ENCODE assay signal across 21 cellular contexts in genomic region chr9:6408320-6408719, GRCh38. TPM values are rescaled to one million over a fixed set of nuclear protein-coding genes. Genes with fewer than 3 reads are reported as not detected.
DNase-seq lines count a peak whose midpoint lies in the region; ATAC-seq, FAIRE-seq and TF ChIP-seq lines count a peak whose summit lies in the region.
"Had no signal": no experiment of that assay in that cellular context is flagged by ENCODE, and none has a peak within 500 bp of the region (broad histone marks: within the 10 kb centered on the region; RNA-seq: fewer than 3 reads in every experiment).

No MANE protein-coding gene starts in this region.

- no peak for TF ChIP-seq RAD21 in HepG2 (CRISPR knock-in tag; IDR thresholded peaks at IDR 0.05)

- BruUV-seq in HepG2 (replicated peaks; lab: Mats Ljungman, UMichigan): no TSS peak

- peaks cover 1% of the 10 kb centered on the region for H3K79me2 ChIP-seq in HepG2 (ENCODE audit: insufficient read depth, low read length)
- peaks cover 11% of the 10 kb centered on the region for H3K79me2 ChIP-seq in osteoblast (ENCODE audit: insufficient read depth, low read length)

- H3K4me2 ChIP-seq in HepG2 (ENCODE audit: low read depth, low read length): peak overlapping the region; percentile 68
- no peak overlapping the region for H3K4me2 ChIP-seq in osteoblast (ENCODE audit: insufficient read depth, low read length)
- H3K4me2 ChIP-seq: GM23338 had no signal

- no peak for FAIRE-seq in HepG2 (lab: Jason Lieb, UNC)
- FAIRE-seq: GM12878, H54 had no signal

- no peak for TF ChIP-seq CTCF in HepG2 (CRISPR knock-in tag; IDR thresholded peaks at IDR 0.05)
- no peak for TF ChIP-seq CTCF in right lobe of liver (IDR thresholded peaks at IDR 0.05)
- TF ChIP-seq CTCF in VCaP (conservative IDR thresholded peaks at IDR 0.05): no peak
- TF ChIP-seq CTCF in osteoblast (IDR thresholded peaks at IDR 0.05; ENCODE audit: extremely low read depth, low read depth, low read length): no peak
- no peak for TF ChIP-seq CTCF in left lung (IDR thresholded peaks at IDR 0.05)

- ATAC-seq in HepG2 (no peak; the same call in 2 of the 3 replicates), right lobe of liver (no peak), left lung (no peak)
- ATAC-seq: GM12878, GM23338, HCT116 had no signal

- CTCF ChIA-PET in HepG2 (lab: Yijun Ruan, JAX; ENCODE audit: low intra/inter-chr PET ratio, low total read pairs): no interaction called here

- H3K9ac ChIP-seq in HepG2 (ENCODE audit: insufficient read depth, low read depth, low read length): no peak overlapping the region

- TF ChIP-seq EP300 in HepG2 (IDR thresholded peaks at IDR 0.05; ENCODE audit: low read depth in 2 of 2, low read length in 2 of 2) (no peak), HepG2 (CRISPR knock-in tag; IDR thresholded peaks at IDR 0.05; ENCODE audit: borderline replicate concordance) (no peak)

- intact Hi-C loops in HepG2 (cut with micrococcal nuclease; ENCODE audit: unreplicated experiment) (no loop called here), right lobe of liver (cut with DNase I) (no loop called here), left lung (cut with DNase I) (no loop called here)

- H3K27ac ChIP-seq in HepG2 (ENCODE audit: extremely low read length, insufficient read depth, low read length) (no peak overlapping the region), right lobe of liver (no peak overlapping the region), VCaP (peak overlapping the region; percentile 70), osteoblast (ENCODE audit: low read depth, low read length) (no peak overlapping the region), left lung (no peak overlapping the region)
- H3K27ac ChIP-seq: HL-60 had no signal

- 34% methylated on average over 7 of the region's 8 CpGs for WGBS in HepG2 (ENCODE audit: low lambda C conversion rate)
- WGBS in right lobe of liver (ENCODE audit: insufficient coverage, low coverage, low lambda C conversion rate, missing lambda C conversion rate): 90% methylated on average over 6 of the region's 8 CpGs

- H3K27me3 ChIP-seq in HepG2 (ENCODE audit: control insufficient read depth in 1 of 2, insufficient read depth in 2 of 2, low read length in 2 of 2) (no peaks in the 10 kb centered on the region; a peak in 1 of 5 replicates), right lobe of liver (no peaks in the 10 kb centered on the region), osteoblast (ENCODE audit: insufficient read depth, low read length) (no peaks in the 10 kb centered on the region), left lung (no peaks in the 10 kb centered on the region), HAP-1 (ENCODE audit: low read depth) (peaks cover 7% of the 10 kb centered on the region; the same call in 1 of the 2 replicates)

- DNase-seq in HepG2 (ENCODE audit: low spot score): no peak
- DNase-seq in right lobe of liver: no peak
- DNase-seq in osteoblast (ENCODE audit: insufficient read length, low spot score, missing footprints): no peak
- no peak for DNase-seq in left lung
- DNase-seq in T-helper 2 cell: no peak
- DNase-seq in HAP-1 (ENCODE audit: low spot score in 2 of 2): no peak
- DNase-seq: ACHN; BE2C; CD4-positive, alpha-beta T cell; DMS153; DND-41; EL; HFFc6; IMR-90; KBM-7 had no signal

- H3K4me3 ChIP-seq in HepG2 (replicated peaks in 1 of 3; ENCODE audit: insufficient read depth in 1 of 3, low read depth in 2 of 3, low read length in 3 of 3) (no peak overlapping the region), right lobe of liver (no peak overlapping the region), osteoblast (ENCODE audit: insufficient read depth, low read length) (no peak overlapping the region), left lung (no peak overlapping the region), HAP-1 (no peak overlapping the region)
- H3K4me3 ChIP-seq: GM12878, GM23338 had no signal

- peaks cover 31% of the 10 kb centered on the region for H3K4me1 ChIP-seq in HepG2 (ENCODE audit: insufficient read depth, low read length)
- H3K4me1 ChIP-seq in right lobe of liver: peaks cover 0 to 22% (median 0%) of the 10 kb centered on the region in 4 donors
- peaks cover 4% of the 10 kb centered on the region for H3K4me1 ChIP-seq in osteoblast (ENCODE audit: insufficient read depth, low read length)
- H3K4me1 ChIP-seq in left lung: peaks cover 0 to 5% of the 10 kb centered on the region in 2 donors
- H3K4me1 ChIP-seq in HAP-1: peaks cover 5% of the 10 kb centered on the region; the same call in 1 of the 2 replicates
- H3K4me1 ChIP-seq: BE2C had no signal

- H4K20me1 ChIP-seq in HepG2 (ENCODE audit: insufficient read depth, low read length) (no peaks in the 10 kb centered on the region), osteoblast (ENCODE audit: insufficient read depth, low read length) (no peaks in the 10 kb centered on the region)

- H3K9me3 ChIP-seq in HepG2 (ENCODE audit: low read length) (no peaks in the 10 kb centered on the region), right lobe of liver (no peaks in the 10 kb centered on the region), osteoblast (ENCODE audit: low read depth, low read length) (no peaks in the 10 kb centered on the region), left lung (no peaks in the 10 kb centered on the region), HAP-1 (no peaks in the 10 kb centered on the region; the same call in 1 of the 2 replicates)
- H3K9me3 ChIP-seq: BE2C had no signal

- POLR2A ChIA-PET in HepG2 (lab: Yijun Ruan, JAX): interaction anchor here (0.7 to 1.5 kb wide), 3 partner anchors 9 to 308 kb away, joined by 3 to 5 read pairs (median 3); no protein-coding TSS in a partner anchor

- TF ChIP-seq POLR2A in HepG2 (IDR thresholded peaks at IDR 0.05; ENCODE audit: insufficient read depth in 1 of 2, low read depth in 2 of 2, low read length in 2 of 2) (no peak), right lobe of liver (IDR thresholded peaks at IDR 0.05) (no peak)

- in situ Hi-C loops in HepG2 (cut with HindIII; ENCODE audit: extremely low pct_ligation_motif_present, low pct_unique_long_range_greater_than_20kb) (no loop called here), HAP-1 (cut with MboI; ENCODE audit: low sequenced_read_pairs) (no loop called here)

- H2AFZ ChIP-seq in HepG2 (ENCODE audit: low read length) (no peak overlapping the region), osteoblast (ENCODE audit: low read length) (peak overlapping the region; percentile 38)
- H2AFZ ChIP-seq: GM23338 had no signal

- H3K36me3 ChIP-seq in HepG2 (replicated peaks in 1 of 2; ENCODE audit: control insufficient read depth in 1 of 2, insufficient read depth in 2 of 2, low read length in 2 of 2) (no peaks in the 10 kb centered on the region), right lobe of liver (no peaks in the 10 kb centered on the region), osteoblast (ENCODE audit: insufficient read depth, low read length) (no peaks in the 10 kb centered on the region), left lung (no peaks in the 10 kb centered on the region), HAP-1 (replicated peaks) (no peaks in the 10 kb centered on the region)
- H3K36me3 ChIP-seq: BE2C had no signal

TF ChIP-seq in HepG2, 621 proteins besides CTCF, POLR2A, EP300 and RAD21 (continues in another document):
- TF ChIP-seq KLF9 (CRISPR knock-in tag; IDR thresholded peaks at IDR 0.05; ENCODE audit: low read depth) (no peak), SCMH1 (CRISPR knock-in tag; IDR thresholded peaks at IDR 0.05; ENCODE audit: borderline replicate concordance) (no peak), TGIF2 (CRISPR knock-in tag; IDR thresholded peaks at IDR 0.05) (no peak), ELF1 (CRISPR knock-in tag; IDR thresholded peaks at IDR 0.05) (no peak), ATF7 (IDR thresholded peaks at IDR 0.05) (peak; percentile 47), ATF7 (CRISPR knock-in tag; IDR thresholded peaks at IDR 0.05) (no peak), ARID3A (IDR thresholded peaks at IDR 0.05; ENCODE audit: low read depth, low read length) (no peak), HNRNPLL (IDR thresholded peaks at IDR 0.05; ENCODE audit: low read depth, low read length, poor library complexity, severe bottlenecking) (no peak)

RNA-seq across cellular contexts. Expression of gene UHRF2, which starts 4.7 kb away (rescaled TPM):
- total RNA-seq in HepG2 (2016; rRNA removed; fragmentation: Illumina TruSeq; extraction: Trizol) (33.2 and 44.2 TPM in 2 replicates), right lobe of liver (10 to 100 TPM; 12.6 to 18.8 (median 17.1) TPM), osteoblast (81.3 and 84.3 TPM in 2 replicates), left lung (10 to 100 TPM; 32.7 to 34.1 TPM)
- 65.0 and 67.5 TPM in 2 replicates for total RNA-seq in HepG2 (2016; cell fraction: cytosol; rRNA removed; fragmentation: Illumina TruSeq; extraction: Trizol; ENCODE audit: low read depth)
- total RNA-seq in HepG2 (2016; cell fraction: insoluble cytoplasmic fraction; rRNA removed; fragmentation: Illumina TruSeq; extraction: Trizol): 34.1 and 42.8 TPM in 2 replicates
- 20.5 and 20.6 TPM in 2 replicates for total RNA-seq in HepG2 (2016; cell fraction: membrane; rRNA removed; fragmentation: Illumina TruSeq; extraction: Trizol)
- 104 and 113 TPM in 2 replicates for total RNA-seq in HepG2 (2016; cell fraction: nucleus; rRNA removed; fragmentation: Illumina TruSeq; extraction: Trizol)
- polyA plus RNA-seq in HepG2 (2011; rRNA removed): 36.2 and 42.1 TPM in 2 replicates
- 15.4 and 16.8 TPM in 2 replicates for polyA plus RNA-seq in HepG2 (2011; cell fraction: cytosol; rRNA removed)
- polyA plus RNA-seq in HepG2 (2011; cell fraction: nucleus; rRNA removed): 97.8 and 109 TPM in 2 replicates
- 22.3 and 26.4 TPM in 2 replicates for polyA plus RNA-seq in HepG2 (2012)
- 3.4 and 3.9 TPM in 2 replicates for polyA plus RNA-seq in HepG2 (2016; cell fraction: cytosol; fragmentation: Illumina TruSeq; extraction: Trizol; ENCODE audit: low read depth)
- polyA plus RNA-seq in HepG2 (2016; cell fraction: insoluble cytoplasmic fraction; fragmentation: Illumina TruSeq; extraction: Trizol; ENCODE audit: low read depth): 22.3 and 23.5 TPM in 2 replicates
- polyA plus RNA-seq in HepG2 (2016; cell fraction: membrane; fragmentation: Illumina TruSeq; extraction: Trizol; ENCODE audit: low read depth): 5.7 and 7.3 TPM in 2 replicates
- 101 and 119 TPM in 2 replicates for polyA plus RNA-seq in HepG2 (2016; cell fraction: nucleus; fragmentation: Illumina TruSeq; extraction: Trizol; ENCODE audit: insufficient read depth, low read depth)
- 52.5 and 67.9 TPM in 2 replicates for polyA minus RNA-seq in HepG2 (2011; rRNA and poly(A)+ RNA removed; ENCODE audit: low replicate concordance)
- polyA minus RNA-seq in HepG2 (2011; cell fraction: cytosol; rRNA and poly(A)+ RNA removed): 18.3 and 19.0 TPM in 2 replicates
- 232 and 234 TPM in 2 replicates for polyA minus RNA-seq in HepG2 (2011; cell fraction: nucleus; rRNA and poly(A)+ RNA removed)
